9 cellular contexts compared by ENCODE assay signal in genomic region chr1:31062867-31063380, GRCh38. TPM values are rescaled to one million over a fixed set of nuclear protein-coding genes. Genes with fewer than 3 reads are reported as not detected.
DNase-seq lines count a peak whose midpoint lies in the region; ATAC-seq, FAIRE-seq and TF ChIP-seq lines count a peak whose summit lies in the region.
"Had no signal": no experiment of that assay in that cellular context is flagged by ENCODE, and none has a peak within 500 bp of the region (broad histone marks: within the 10 kb centered on the region; RNA-seq: fewer than 3 reads in every experiment).

No MANE protein-coding gene starts in this region.

- peak overlapping the region; percentile 77 for H3K4me3 ChIP-seq in HAP-1
- H3K4me3 ChIP-seq in fibroblast of mammary gland (ENCODE audit: control insufficient read depth, low read depth, low read length) = peak overlapping the region; percentile 99
- peak overlapping the region in 2 of 4 donors; percentile 80 to 91 for H3K4me3 ChIP-seq in gastrocnemius medialis

- TF ChIP-seq CTCF in fibroblast of mammary gland (conservative IDR thresholded peaks at IDR 0.05; ENCODE audit: control insufficient read depth, insufficient read depth, low read depth, low read length) (no peak), gastrocnemius medialis (IDR thresholded peaks at IDR 0.05 in 4 of 5, conservative IDR thresholded peaks at IDR 0.05 in 1 of 5) (no peak)

- H3K27me3 ChIP-seq in HAP-1 (ENCODE audit: low read depth) (no peaks in the 10 kb centered on the region), gastrocnemius medialis (no peaks in the 10 kb centered on the region)

- H3K36me3 ChIP-seq in HAP-1 (replicated peaks) = peaks cover 27% of the 10 kb centered on the region
- peaks cover 0 to 13% of the 10 kb centered on the region in 2 donors for H3K36me3 ChIP-seq in gastrocnemius medialis

- H3K36me3 Mint-ChIP-seq in T-helper 17 cell (ENCODE audit: low read depth) = peaks cover 2% of the 10 kb centered on the region

- H3K4me1 ChIP-seq in HAP-1 = peaks cover 17% of the 10 kb centered on the region
- peaks cover 34 to 36% of the 10 kb centered on the region in 2 donors for H3K4me1 ChIP-seq in gastrocnemius medialis

- H3K9me3 ChIP-seq in HAP-1 = no peaks in the 10 kb centered on the region
- H3K9me3 ChIP-seq in T-helper 17 cell (ENCODE audit: control insufficient read depth, low read length, poor library complexity, severe bottlenecking) = no peaks in the 10 kb centered on the region
- no peaks in the 10 kb centered on the region for H3K9me3 ChIP-seq in gastrocnemius medialis

- ATAC-seq in T-helper 17 cell (no peak), gastrocnemius medialis (no peak), GM19397 (IDR thresholded peaks at IDR 0.05; ENCODE audit: unreplicated experiment) (no peak), GM21381 (IDR thresholded peaks at IDR 0.05; ENCODE audit: unreplicated experiment) (no peak)

- H3K4me3 Mint-ChIP-seq in T-helper 17 cell = peak overlapping the region; percentile 98

- peak overlapping the region; percentile 92 to 97 (median 94) for H3K27ac ChIP-seq in gastrocnemius medialis

- TF ChIP-seq POLR2A in gastrocnemius medialis (IDR thresholded peaks at IDR 0.05) = no peak

- H3K27ac Mint-ChIP-seq in T-helper 17 cell = peak overlapping the region; percentile 97

- FAIRE-seq in HTR-8/SVneo (lab: Jason Lieb, UNC) = no peak

- in situ Hi-C loops in HAP-1 (cut with MboI; ENCODE audit: low sequenced_read_pairs) = no loop called here
- in situ Hi-C loops in gastrocnemius medialis (cut with MboI; ENCODE audit: low sequenced_read_pairs in 4 of 4) = no loop called here

- DNase-seq in HAP-1 (ENCODE audit: low spot score in 2 of 2) (no peak), T-helper 17 cell (no peak), fibroblast of mammary gland (ENCODE audit: low read depth) (no peak), gastrocnemius medialis (no peak), NCI-H1105 treated with DMSO at 0.1 percent for 48 hours (lab: John Stamatoyannopoulos, UW) (no peak), HTR-8/SVneo (ENCODE audit: insufficient read length, low spot score) (no peak)
- DNase-seq: MV-4-11 had no signal

- H3K27me3 Mint-ChIP-seq in T-helper 17 cell = no peaks in the 10 kb centered on the region

- H3K4me1 Mint-ChIP-seq in T-helper 17 cell = peaks cover 38% of the 10 kb centered on the region

- intact Hi-C loops in gastrocnemius medialis (cut with DNase I; ENCODE audit: low total_unique reads) = no loop called here

RNA-seq across cellular contexts. Expression of gene PUM1, which starts 2.6 kb away (rescaled TPM):
- total RNA-seq in T-helper 17 cell = 100 to 1,000 TPM; 186 to 202 TPM
- total RNA-seq in gastrocnemius medialis = 100 to 1,000 TPM in 1 of 4 donors, 10 to 100 TPM in 3; 56.7 to 111 (median 76.4) TPM
